In the genomic region with DNA sequence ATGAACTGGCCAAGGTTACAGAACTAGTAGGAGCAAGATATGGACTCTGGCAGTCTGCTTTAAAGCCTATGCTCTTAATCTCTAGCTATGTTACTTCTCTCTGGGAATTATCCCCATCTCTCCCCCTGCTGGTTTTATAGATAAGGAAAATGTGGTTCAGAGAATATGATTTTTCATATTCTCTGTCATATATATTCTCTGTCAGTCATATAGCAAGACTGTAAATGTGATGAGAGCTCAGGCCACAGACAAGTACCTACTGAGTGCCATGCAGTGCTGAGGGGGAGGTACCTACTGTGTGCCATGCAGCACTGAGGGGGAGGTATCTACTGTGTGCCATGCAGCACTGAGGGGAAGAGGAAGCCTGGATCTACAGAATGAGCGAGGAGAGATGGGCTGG, we compare ENCODE assay signal across 10 cellular contexts.
DNase-seq lines count a peak whose midpoint lies in the region; ATAC-seq, FAIRE-seq and TF ChIP-seq lines count a peak whose summit lies in the region.
"Had no signal": no experiment of that assay in that cellular context is flagged by ENCODE, and none has a peak within 500 bp of the region (broad histone marks: within the 10 kb centered on the region; RNA-seq: fewer than 3 reads in every experiment).

No MANE protein-coding gene starts in this region.

- H4K20me1 ChIP-seq in hepatocyte (ENCODE audit: insufficient read depth, poor library complexity, severe bottlenecking) = no peaks in the 10 kb centered on the region

- no peak overlapping the region for H3K4me2 ChIP-seq in hepatocyte

- peak; percentile 51 for DNase-seq in HT-29 (ENCODE audit: low spot score)
- DNase-seq in adrenal gland = no peak
- no peak for DNase-seq in hepatocyte (ENCODE audit: low spot score)
- no peak for DNase-seq in NCI-H82 (lab: John Stamatoyannopoulos, UW)
- no peak for DNase-seq in DMS153 (lab: John Stamatoyannopoulos, UW)
- DNase-seq in 8988T = no peak
- DNase-seq: stomach had no signal

- H3K4me1 ChIP-seq in adrenal gland (replicated peaks in 1 of 2) (peaks cover 0 to 7% of the 10 kb centered on the region in 2 donors), hepatocyte (ENCODE audit: insufficient read depth) (peaks cover 32% of the 10 kb centered on the region)

- H3K79me2 ChIP-seq in hepatocyte = no peaks in the 10 kb centered on the region

- TF ChIP-seq CTCF in adrenal gland (IDR thresholded peaks at IDR 0.05) (peak in 5 of 6 experiments; percentile 17 to 47 (median 28)), hepatocyte (IDR thresholded peaks at IDR 0.05; ENCODE audit: poor library complexity) (peak; percentile 27)

- no peak overlapping the region for H2AFZ ChIP-seq in hepatocyte

- H3K36me3 ChIP-seq in adrenal gland (replicated peaks in 1 of 2) (no peaks in the 10 kb centered on the region), hepatocyte (replicated peaks; ENCODE audit: insufficient read depth, low read depth) (no peaks in the 10 kb centered on the region)
- H3K36me3 ChIP-seq: stomach had no signal

- intact Hi-C loops in adrenal gland (cut with DNase I) = no loop called here

- no peak for ATAC-seq in HG03159 (IDR thresholded peaks at IDR 0.05; ENCODE audit: unreplicated experiment)

- H3K27ac ChIP-seq in adrenal gland (no peak overlapping the region), hepatocyte (no peak overlapping the region)
- H3K27ac ChIP-seq: stomach had no signal

- H3K4me3 ChIP-seq in adrenal gland = no peak overlapping the region
- no peak overlapping the region for H3K4me3 ChIP-seq in hepatocyte
- H3K4me3 ChIP-seq: stomach had no signal

- H3K27me3 ChIP-seq in adrenal gland = no peaks in the 10 kb centered on the region
- no peaks in the 10 kb centered on the region for H3K27me3 ChIP-seq in hepatocyte
- H3K27me3 ChIP-seq: stomach had no signal

- FAIRE-seq in A204.1 (lab: Jason Lieb, UNC) = peak; percentile 58
- FAIRE-seq: GM18507 had no signal

- no peaks in the 10 kb centered on the region for H3K9me3 ChIP-seq in adrenal gland (replicated peaks in 1 of 3)
- H3K9me3 ChIP-seq in hepatocyte (ENCODE audit: low read depth) = no peaks in the 10 kb centered on the region
- H3K9me3 ChIP-seq: stomach had no signal

- TF ChIP-seq POLR2A in adrenal gland (IDR thresholded peaks at IDR 0.05) = no peak

- 89 to 100% (median 93%) methylated on average over 1 of the region's 1 CpG for WGBS in adrenal gland, 4 donors
- 87% methylated on average over 1 of the region's 1 CpG for WGBS in hepatocyte (ENCODE audit: low lambda C conversion rate, missing lambda C conversion rate)

- no peaks in the 10 kb centered on the region for H3K9me2 ChIP-seq in hepatocyte (replicated peaks; ENCODE audit: insufficient read depth)
